Comparison of ENCODE assay signal across 15 cellular contexts in genomic region chr22:35335936-35336781, GRCh38. TPM values are rescaled to one million over a fixed set of nuclear protein-coding genes. Genes with fewer than 3 reads are reported as not detected.
A peak's percentile ranks its signal among the peaks of the same experiment; 100 is the strongest.
DNase-seq lines count a peak whose midpoint lies in the region; ATAC-seq and TF ChIP-seq lines count a peak whose summit lies in the region.
"Had no signal": no experiment of that assay in that cellular context is flagged by ENCODE, and none has a peak within 500 bp of the region (broad histone marks: within the 10 kb centered on the region; RNA-seq: fewer than 3 reads in every experiment).

No MANE protein-coding gene starts in this region.

- CTCF ChIA-PET in RWPE1 (lab: Yijun Ruan, JAX) = no interaction called here

- H3K4me1 ChIP-seq in DND-41 (ENCODE audit: insufficient read depth, low read length) = no peaks in the 10 kb centered on the region
- peaks cover 12% of the 10 kb centered on the region for H3K4me1 ChIP-seq in parathyroid adenoma

- peak overlapping the region; percentile 25 for H3K4me3 Mint-ChIP-seq in endothelial cell (ENCODE audit: unreplicated experiment)
- H3K4me3 Mint-ChIP-seq: activated T-helper 17 cell treated with anti-CD3 and anti-CD28 coated beads, Interleukin-2, amount 50 U/mL, for 72 hours; naive B cell had no signal

- no peak overlapping the region for H3K27ac ChIP-seq in DND-41 (ENCODE audit: low read length)
- H3K27ac ChIP-seq in RWPE1 = peak overlapping the region; percentile 9; the same call in 1 of the 2 replicates
- peak overlapping the region; percentile 83 for H3K27ac ChIP-seq in parathyroid adenoma
- H3K27ac ChIP-seq: SK-N-MC had no signal

- H3K36me3 ChIP-seq in DND-41 (ENCODE audit: insufficient read depth, low read length) (peaks cover 70% of the 10 kb centered on the region), parathyroid adenoma (ENCODE audit: control insufficient read depth, insufficient read depth, low read length) (no peaks in the 10 kb centered on the region)

- H2AFZ ChIP-seq in DND-41 (ENCODE audit: low read depth, low read length) (no peak overlapping the region), parathyroid adenoma (no peak overlapping the region)

- ATAC-seq in DND-41 (ENCODE audit: insufficient read depth, low read depth) (peak; percentile 66), HG03571 (IDR thresholded peaks at IDR 0.05; ENCODE audit: unreplicated experiment) (no peak)
- ATAC-seq: activated T-helper 17 cell treated with anti-CD3 and anti-CD28 coated beads, Interleukin-2, amount 50 U/mL, for 72 hours; left colon had no signal

- TF ChIP-seq CTCF in DND-41 (IDR thresholded peaks at IDR 0.05; ENCODE audit: borderline replicate concordance, extremely low read depth, low read length, poor library complexity, severe bottlenecking) (no peak), RWPE1 (conservative IDR thresholded peaks at IDR 0.05; ENCODE audit: low read depth) (no peak), endothelial cell (IDR thresholded peaks at IDR 0.05; ENCODE audit: unreplicated experiment) (no peak), parathyroid adenoma (IDR thresholded peaks at IDR 0.05) (no peak), GM13977 (IDR thresholded peaks at IDR 0.05; ENCODE audit: extremely low read depth, insufficient read depth, missing control alignments) (no peak)

- H3K4me1 Mint-ChIP-seq in endothelial cell (ENCODE audit: unreplicated experiment) = peaks cover 4% of the 10 kb centered on the region

- H3K4me3 ChIP-seq in DND-41 (ENCODE audit: low read depth in 1 of 2, low read length in 2 of 2) (no peak overlapping the region), parathyroid adenoma (ENCODE audit: low read depth, low read length) (no peak overlapping the region)
- H3K4me3 ChIP-seq: SK-N-MC had no signal

- no peaks in the 10 kb centered on the region for H3K27me3 ChIP-seq in DND-41 (ENCODE audit: insufficient read depth, low read length, poor library complexity)
- no peaks in the 10 kb centered on the region for H3K27me3 ChIP-seq in parathyroid adenoma (ENCODE audit: control insufficient read depth, insufficient read depth, low read length)

- POLR2A ChIA-PET in RWPE1 (lab: Yijun Ruan, JAX; ENCODE audit: low non-redundant PET) = no interaction called here

- H3K27me3 Mint-ChIP-seq in endothelial cell (ENCODE audit: unreplicated experiment) = no peaks in the 10 kb centered on the region
- H3K27me3 Mint-ChIP-seq: activated T-helper 17 cell treated with anti-CD3 and anti-CD28 coated beads, Interleukin-2, amount 50 U/mL, for 72 hours; naive B cell had no signal

- H3K9ac ChIP-seq in DND-41 (ENCODE audit: low read depth, low read length) (no peak overlapping the region), parathyroid adenoma (no peak overlapping the region)

- H3K4me2 ChIP-seq in DND-41 (ENCODE audit: insufficient read depth, low read length) = no peak overlapping the region
- no peak overlapping the region for H3K4me2 ChIP-seq in parathyroid adenoma (ENCODE audit: low read length)

- no peaks in the 10 kb centered on the region for H3K9me3 Mint-ChIP-seq in endothelial cell (ENCODE audit: unreplicated experiment)
- H3K9me3 Mint-ChIP-seq: activated T-helper 17 cell treated with anti-CD3 and anti-CD28 coated beads, Interleukin-2, amount 50 U/mL, for 72 hours; naive B cell had no signal

- in situ Hi-C loops in GM13977 (cut with MboI; ENCODE audit: low pct_unique_long_range_greater_than_20kb, low sequenced_read_pairs, unreplicated experiment) = no loop called here

- H4K20me1 ChIP-seq in DND-41 (ENCODE audit: insufficient read depth, low read length) = peaks cover under 1% of the 10 kb centered on the region; the same call in 1 of the 2 replicates

- H3K79me2 ChIP-seq in DND-41 (ENCODE audit: insufficient read depth, low read length) (no peaks in the 10 kb centered on the region), parathyroid adenoma (no peaks in the 10 kb centered on the region)

- H3K27ac Mint-ChIP-seq in endothelial cell (ENCODE audit: unreplicated experiment) = no peak overlapping the region
- H3K27ac Mint-ChIP-seq: activated T-helper 17 cell treated with anti-CD3 and anti-CD28 coated beads, Interleukin-2, amount 50 U/mL, for 72 hours; naive B cell had no signal

- DNase-seq in DND-41 (peak; percentile 19), RWPE1 (ENCODE audit: low spot score) (no peak), endothelial cell (ENCODE audit: low spot score) (no peak), GM13977 (ENCODE audit: low spot score) (no peak), NCI-H2081 treated with DMSO at 0.1 percent for 48 hours (lab: John Stamatoyannopoulos, UW) (no peak)
- DNase-seq: activated CD4-positive, alpha-beta T cell treated with anti-CD3 and anti-CD28 coated beads for 1 hour; left colon; MM.1S; naive B cell; NCI-H2171 treated with DMSO at 0.1 percent for 48 hours; stimulated activated CD4-positive, alpha-beta T cell treated with anti-CD3 and anti-CD28 coated beads, Interleukin-4, amount 100 ng/mL, for 4 hours had no signal

- peaks cover 20% of the 10 kb centered on the region for H3K36me3 Mint-ChIP-seq in endothelial cell (ENCODE audit: low read depth, unreplicated experiment)

- no peaks in the 10 kb centered on the region for H3K9me3 ChIP-seq in DND-41 (ENCODE audit: insufficient read depth, low read length, severe bottlenecking)
- no peaks in the 10 kb centered on the region for H3K9me3 ChIP-seq in parathyroid adenoma (ENCODE audit: control insufficient read depth, low read length)

RNA-seq across cellular contexts. Expression of gene TOM1, which starts 36.5 kb away (rescaled TPM):
- total RNA-seq in endothelial cell (ENCODE audit: unreplicated experiment) = 32.0 TPM

RNA-seq across cellular contexts. Expression of gene HMOX1, which starts 44.7 kb away (rescaled TPM):
- 17.5 TPM for total RNA-seq in endothelial cell (ENCODE audit: unreplicated experiment)
